ENCODE assay signal across 11 cellular contexts in the genomic region with DNA sequence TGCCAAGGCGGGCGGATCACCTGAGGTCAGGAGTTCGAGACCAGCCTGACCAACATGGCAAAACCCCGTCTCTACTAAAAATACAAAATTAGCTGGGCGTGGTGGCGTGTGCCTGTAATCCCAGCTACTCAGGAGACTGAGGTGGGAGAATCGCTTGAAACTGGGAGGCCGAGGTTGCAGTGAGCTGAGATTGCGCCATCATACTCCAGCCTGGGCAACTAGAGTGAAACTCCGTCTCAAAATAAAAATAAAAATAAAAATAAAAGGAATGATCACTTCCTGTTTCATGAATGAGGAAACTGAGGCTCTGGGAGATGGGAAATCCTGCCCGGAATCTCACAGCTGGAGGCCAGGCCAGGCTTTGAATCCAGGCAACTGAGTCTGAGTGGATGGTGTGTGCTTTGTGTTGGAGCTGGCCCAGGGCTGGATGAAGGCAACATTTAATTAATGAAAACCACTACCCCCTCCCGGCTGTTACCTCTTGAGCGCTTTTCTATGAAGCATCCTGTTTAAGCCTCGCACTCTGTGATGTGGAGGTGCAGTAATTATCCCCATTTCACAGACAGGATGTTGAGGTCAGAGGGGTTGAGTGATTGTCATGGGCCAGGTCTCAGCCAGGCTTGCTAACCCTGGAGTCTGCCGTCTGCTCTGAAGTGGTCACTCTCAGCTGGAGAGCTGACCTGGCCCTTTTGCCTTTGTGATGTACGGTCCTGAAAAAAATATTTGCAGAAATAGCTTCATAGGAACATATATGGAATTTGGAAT. TPM values are rescaled to one million over a fixed set of nuclear protein-coding genes. Genes with fewer than 3 reads are reported as not detected.
DNase-seq lines count a peak whose midpoint lies in the region; ATAC-seq and TF ChIP-seq lines count a peak whose summit lies in the region.
"Had no signal": no experiment of that assay in that cellular context is flagged by ENCODE, and none has a peak within 500 bp of the region (broad histone marks: within the 10 kb centered on the region; RNA-seq: fewer than 3 reads in every experiment).

No MANE protein-coding gene starts in this region.

- H3K79me1 ChIP-seq in trophoblast cell (ENCODE audit: low read length), result peaks cover 19% of the 10 kb centered on the region

- no peaks in the 10 kb centered on the region for H3K36me3 Mint-ChIP-seq in activated CD4-positive, alpha-beta T cell treated with anti-CD3 and anti-CD28 coated beads, Interleukin-2, amount 10 ng/mL, durations not matched to agents 24 days and 14 days (ENCODE audit: low read depth)

- no peak overlapping the region for H2BK5ac ChIP-seq in trophoblast cell (ENCODE audit: low read depth, low read length, poor library complexity)

- peak overlapping the region; percentile 33 for H3K4ac ChIP-seq in trophoblast cell (ENCODE audit: low read depth, low read length)

- H3K4me3 ChIP-seq in trophoblast cell (ENCODE audit: low read depth, low read length), result no peak overlapping the region
- H3K4me3 ChIP-seq: thyroid gland had no signal

- DNase-seq in activated CD4-positive, alpha-beta T cell treated with anti-CD3 and anti-CD28 coated beads, Interleukin-2, amount 10 ng/mL, durations not matched to agents 24 days and 14 days, result peak; percentile 84
- no peak for DNase-seq in activated CD4-positive, alpha-beta T cell treated with anti-CD3 and anti-CD28 coated beads for 4 hours
- peak; percentile 70 for DNase-seq in activated effector memory CD4-positive, alpha-beta T cell treated with anti-CD3 and anti-CD28 coated beads, Interleukin-2, amount 50 U/mL, for 16 hours
- no peak for DNase-seq in trophoblast cell
- DNase-seq in KG1 (lab: John Stamatoyannopoulos, UW), result no peak
- DNase-seq in glomerular visceral epithelial cell (ENCODE audit: extremely low spot score), result no peak
- no peak for DNase-seq in left lobe of liver (ENCODE audit: low spot score)
- DNase-seq: NCI-H1092, NCI-H526 treated with DMSO at 0.1 percent for 48 hours, thyroid gland had no signal

- no peaks in the 10 kb centered on the region for H3K9me3 ChIP-seq in trophoblast cell (ENCODE audit: insufficient read depth, low read depth, low read length)
- H3K9me3 ChIP-seq: thyroid gland had no signal

- H4K12ac ChIP-seq in trophoblast cell (ENCODE audit: low read depth, low read length), result no peak overlapping the region

- no peaks in the 10 kb centered on the region for H3K9me3 Mint-ChIP-seq in activated CD4-positive, alpha-beta T cell treated with anti-CD3 and anti-CD28 coated beads, Interleukin-2, amount 10 ng/mL, durations not matched to agents 24 days and 14 days

- H2BK120ac ChIP-seq in trophoblast cell (ENCODE audit: insufficient read depth, low read length, poor library complexity), result no peak overlapping the region

- H2BK12ac ChIP-seq in trophoblast cell (ENCODE audit: low read length), result no peak overlapping the region

- H4K91ac ChIP-seq in trophoblast cell (ENCODE audit: low read depth, low read length), result no peak overlapping the region

- peak overlapping the region; percentile 0 for H3K4me2 ChIP-seq in trophoblast cell (ENCODE audit: low read length)

- no peak overlapping the region for H4K8ac ChIP-seq in trophoblast cell (ENCODE audit: low read depth, low read length)

- H3K4me1 Mint-ChIP-seq in activated CD4-positive, alpha-beta T cell treated with anti-CD3 and anti-CD28 coated beads, Interleukin-2, amount 10 ng/mL, durations not matched to agents 24 days and 14 days, result peaks cover 50% of the 10 kb centered on the region

- H2AFZ ChIP-seq in trophoblast cell (ENCODE audit: insufficient read depth, low read length, poor library complexity), result no peak overlapping the region

- no peak for TF ChIP-seq RAD21 in Ishikawa (IDR thresholded peaks at IDR 0.05; ENCODE audit: low read depth)

- no peaks in the 10 kb centered on the region for H3K27me3 ChIP-seq in trophoblast cell (ENCODE audit: insufficient read depth, low read length)
- H3K27me3 ChIP-seq: thyroid gland had no signal

- no peak overlapping the region for H3K14ac ChIP-seq in trophoblast cell (ENCODE audit: low read length)

- no peak overlapping the region for H3K9ac ChIP-seq in trophoblast cell (ENCODE audit: low read length)

- ATAC-seq in left lobe of liver, result no peak

- H3K27me3 Mint-ChIP-seq in activated CD4-positive, alpha-beta T cell treated with anti-CD3 and anti-CD28 coated beads, Interleukin-2, amount 10 ng/mL, durations not matched to agents 24 days and 14 days, result no peaks in the 10 kb centered on the region

- H3K79me2 ChIP-seq in trophoblast cell (ENCODE audit: control insufficient read depth, insufficient read depth, low read length, poor library complexity), result peaks cover 12% of the 10 kb centered on the region

- H3K36me3 ChIP-seq in trophoblast cell (ENCODE audit: control insufficient read depth in 1 of 2, insufficient read depth in 2 of 2, low read length in 2 of 2), result no peaks in the 10 kb centered on the region
- H3K36me3 ChIP-seq: thyroid gland had no signal

- TF ChIP-seq EP300 in Ishikawa (IDR thresholded peaks at IDR 0.05; ENCODE audit: borderline replicate concordance), result no peak

- H3K4me3 Mint-ChIP-seq in activated CD4-positive, alpha-beta T cell treated with anti-CD3 and anti-CD28 coated beads, Interleukin-2, amount 10 ng/mL, durations not matched to agents 24 days and 14 days, result no peak overlapping the region

- intact Hi-C loops in activated CD4-positive, alpha-beta T cell treated with anti-CD3 and anti-CD28 coated beads, Interleukin-2, amount 10 ng/mL, durations not matched to agents 24 days and 14 days (cut with micrococcal nuclease), result loop anchor here (1.0 kb wide), 1 partner anchor 28 kb away; a partner anchor contains a TSS

- peak overlapping the region; percentile 72 for H3K27ac Mint-ChIP-seq in activated CD4-positive, alpha-beta T cell treated with anti-CD3 and anti-CD28 coated beads, Interleukin-2, amount 10 ng/mL, durations not matched to agents 24 days and 14 days

- WGBS in trophoblast cell (ENCODE audit: extremely low coverage, insufficient coverage, insufficient read length), result no CpG with 5 or more reads among the region's 16 CpGs

- no peak overlapping the region for H3K23ac ChIP-seq in trophoblast cell (ENCODE audit: low read length)

- H3K4me1 ChIP-seq in trophoblast cell (ENCODE audit: control insufficient read depth in 1 of 2, insufficient read depth in 2 of 2, low read length in 2 of 2), result peaks cover 35 to 38% of the 10 kb centered on the region in 2 experiments

- H2AK5ac ChIP-seq in trophoblast cell (ENCODE audit: low read length), result no peak overlapping the region

- no peak overlapping the region for H3K27ac ChIP-seq in trophoblast cell (ENCODE audit: low read depth, low read length)

- no peak overlapping the region for H3K18ac ChIP-seq in trophoblast cell (ENCODE audit: low read length)

TF ChIP-seq in Ishikawa, 13 proteins besides CTCF, POLR2A, EP300 and RAD21:
- TF ChIP-seq CEBPB (IDR thresholded peaks at IDR 0.05) (peak; percentile 40; the same call in 1 of the 2 replicates), FOXM1 (IDR thresholded peaks at IDR 0.05; ENCODE audit: borderline replicate concordance, low read depth) (no peak)

RNA-seq across cellular contexts. Expression of a gene that starts 27.8 kb away (rescaled TPM):
- total RNA-seq in activated CD4-positive, alpha-beta T cell treated with anti-CD3 and anti-CD28 coated beads, Interleukin-2, amount 10 ng/mL, durations not matched to agents 24 days and 14 days, result 23.8 and 33.8 TPM in 2 replicates
- polyA plus RNA-seq in trophoblast cell (2013), result 16.1 and 17.7 TPM in 2 replicates
- total RNA-seq in left lobe of liver, result 114 TPM

Comparison
In these comparisons a context has a peak if more than half of its experiments do, and no peak if none do; other contexts are left out.
1. DNase-seq: peak in activated CD4-positive, alpha-beta T cell treated with anti-CD3 and anti-CD28 coated beads, Interleukin-2, amount 10 ng/mL, durations not matched to agents 24 days and 14 days (single experiment) and activated effector memory CD4-positive, alpha-beta T cell treated with anti-CD3 and anti-CD28 coated beads, Interleukin-2, amount 50 U/mL, for 16 hours (single experiment); none in activated CD4-positive, alpha-beta T cell treated with anti-CD3 and anti-CD28 coated beads for 4 hours (0 of 2), trophoblast cell (0 of 2), KG1 (single experiment), glomerular visceral epithelial cell (single experiment) and left lobe of liver (single experiment).